In the genomic region with DNA sequence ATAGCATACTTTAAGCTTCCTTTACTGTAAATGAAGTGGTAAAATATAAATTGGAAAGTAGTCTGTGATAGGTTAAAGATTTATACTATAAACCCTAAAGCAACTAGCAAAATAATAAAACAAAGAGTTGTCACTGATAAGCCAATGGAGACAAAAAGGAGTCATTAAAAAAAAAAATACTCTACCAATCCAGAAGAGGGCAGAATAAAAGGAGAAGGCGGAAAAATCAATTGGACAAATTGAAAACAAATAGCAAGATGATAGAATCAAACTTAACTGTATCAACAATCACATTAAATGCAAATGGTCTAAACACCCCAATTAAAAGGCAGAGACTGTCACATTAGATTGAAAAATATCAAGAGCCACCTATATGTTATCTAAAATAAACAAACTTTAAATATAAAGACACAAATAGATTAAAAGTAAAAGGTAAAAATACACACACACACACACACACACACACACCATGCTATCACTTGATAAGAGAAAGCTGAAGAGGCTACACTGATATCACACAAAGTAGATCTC, we compare ENCODE assay signal across 24 cellular contexts.
A peak's percentile ranks its signal among the peaks of the same experiment; 100 is the strongest.
DNase-seq lines count a peak whose midpoint lies in the region; ATAC-seq, FAIRE-seq and TF ChIP-seq lines count a peak whose summit lies in the region.
"Had no signal": no experiment of that assay in that cellular context is flagged by ENCODE, and none has a peak within 500 bp of the region (broad histone marks: within the 10 kb centered on the region; RNA-seq: fewer than 3 reads in every experiment).

No MANE protein-coding gene starts in this region.

- FAIRE-seq in G401.6 (lab: Jason Lieb, UNC): peak; percentile 15

- no peaks in the 10 kb centered on the region for H3K9me3 Mint-ChIP-seq in glutamatergic neuron (ENCODE audit: unreplicated experiment)

- CTCF ChIA-PET in HEK293T (lab: Yijun Ruan, JAX): no interaction called here

- no peak overlapping the region for H3K4me3 Mint-ChIP-seq in glutamatergic neuron (ENCODE audit: unreplicated experiment)
- H3K4me3 Mint-ChIP-seq: activated naive CD8-positive, alpha-beta T cell; T-cell had no signal

- ATAC-seq in foreskin keratinocyte (no peak), GM21423 (IDR thresholded peaks at IDR 0.05; ENCODE audit: unreplicated experiment) (no peak)
- ATAC-seq: gastrocnemius medialis, T-cell had no signal

- no peaks in the 10 kb centered on the region for H3K4me1 Mint-ChIP-seq in glutamatergic neuron (ENCODE audit: low read depth, unreplicated experiment)

- no peaks in the 10 kb centered on the region for H3K27me3 ChIP-seq in foreskin keratinocyte
- H3K27me3 ChIP-seq: gastrocnemius medialis had no signal

- H3K27ac ChIP-seq in C4-2B (no peak overlapping the region), foreskin keratinocyte (no peak overlapping the region)
- H3K27ac ChIP-seq: gastrocnemius medialis, HL-60, thoracic aorta had no signal

- peaks cover 2% of the 10 kb centered on the region for H3K27me3 Mint-ChIP-seq in glutamatergic neuron (ENCODE audit: unreplicated experiment)
- H3K27me3 Mint-ChIP-seq: activated naive CD8-positive, alpha-beta T cell; T-cell had no signal

- DNase-seq in OCI-M1 (lab: John Stamatoyannopoulos, UW) (peak; percentile 28), foreskin keratinocyte (no peak), HEK293T (ENCODE audit: extremely low spot score) (no peak), NCI-H82 (lab: John Stamatoyannopoulos, UW) (no peak), glutamatergic neuron (no peak)
- DNase-seq: activated CD4-positive, alpha-beta T cell treated with anti-CD3 and anti-CD28 coated beads for 1 hour; cerebellar nuclear complex; DMS79 treated with DMSO at 0.1 percent for 48 hours; gastrocnemius medialis; IMR-90; NCI-H1436; NCI-H2171 treated with DMSO at 0.1 percent for 48 hours; NCI-H526; nucleus accumbens; SHP77 treated with DMSO at 0.1 percent for 48 hours; stimulated activated CD4-positive, alpha-beta T cell treated with anti-CD3 and anti-CD28 coated beads, Interleukin-2, amount 100 ng/mL, for 48 hours; stimulated activated naive CD4-positive, alpha-beta T cell treated with Interleukin-2 at 50 U/mL for 16 hours; T-cell had no signal

- POLR2A ChIA-PET in HEK293T (lab: Yijun Ruan, JAX): no interaction called here

- no peaks in the 10 kb centered on the region for H3K4me1 ChIP-seq in foreskin keratinocyte

- H3K27ac Mint-ChIP-seq in glutamatergic neuron (ENCODE audit: unreplicated experiment): no peak overlapping the region

- TF ChIP-seq CTCF in C4-2B (conservative IDR thresholded peaks at IDR 0.05) (peak; percentile 42), foreskin keratinocyte (conservative IDR thresholded peaks at IDR 0.05) (peak; percentile 29), glutamatergic neuron (IDR thresholded peaks at IDR 0.05; ENCODE audit: partially characterized antibody, unreplicated experiment) (no peak)

- H3K36me3 Mint-ChIP-seq in glutamatergic neuron (ENCODE audit: unreplicated experiment): peaks cover 7% of the 10 kb centered on the region

TF ChIP-seq in HEK293T, 16 proteins besides CTCF, POLR2A, EP300 and RAD21:
- TF ChIP-seq BHLHE40 (IDR thresholded peaks at IDR 0.05; ENCODE audit: borderline replicate concordance): no peak
- no peak for TF ChIP-seq ELF4 (IDR thresholded peaks at IDR 0.05)
- no peak for TF ChIP-seq FOXK2 (IDR thresholded peaks at IDR 0.05)
- no peak for TF ChIP-seq FOXM1 (IDR thresholded peaks at IDR 0.05; ENCODE audit: borderline replicate concordance)
TF ChIP-seq in HEK293T: peak in this region for 0.
